In the genomic region with DNA sequence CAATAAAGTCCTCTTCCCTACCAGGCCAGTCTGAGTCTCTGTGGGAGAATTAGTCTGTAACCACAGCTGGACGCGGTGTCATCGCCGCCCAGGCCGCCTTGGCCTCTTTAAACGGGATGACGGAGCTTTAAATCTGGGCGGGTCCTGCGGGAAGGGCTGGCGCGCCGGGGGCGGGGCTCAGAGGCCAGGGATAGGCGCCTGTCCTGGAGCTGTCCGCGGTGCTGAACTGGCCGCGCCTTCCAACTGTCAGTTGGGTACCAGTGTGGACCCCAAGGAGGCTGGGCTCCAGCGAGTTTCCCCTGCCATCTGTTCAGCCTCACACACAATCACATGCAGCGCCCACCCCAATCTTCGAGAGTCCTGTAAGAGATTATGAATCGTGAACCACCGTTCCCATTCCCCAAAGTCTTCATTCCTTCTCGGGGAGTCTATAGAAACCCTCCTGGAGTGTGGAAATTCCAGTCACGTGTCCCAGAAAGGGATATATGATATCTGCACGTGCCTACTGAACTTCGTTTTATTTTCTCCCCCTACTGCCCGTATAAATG, we compare ENCODE assay signal across 8 cellular contexts. TPM values are rescaled to one million over a fixed set of nuclear protein-coding genes. Genes with fewer than 3 reads are reported as not detected.
DNase-seq lines count a peak whose midpoint lies in the region; ATAC-seq, FAIRE-seq and TF ChIP-seq lines count a peak whose summit lies in the region.

No MANE protein-coding gene starts in this region.

- FAIRE-seq in HTR-8/SVneo (lab: Jason Lieb, UNC): peak; percentile 31
- FAIRE-seq in frontal cortex (lab: Jason Lieb, UNC): no peak

- peaks cover 2% of the 10 kb centered on the region for H4K20me1 ChIP-seq in osteoblast (ENCODE audit: insufficient read depth, low read length)

- H3K36me3 Mint-ChIP-seq in CD4-positive, alpha-beta memory T cell: peaks cover 0 to 4% of the 10 kb centered on the region in 2 donors
- H3K36me3 Mint-ChIP-seq in activated naive CD4-positive, alpha-beta T cell treated with anti-CD3 and anti-CD28 coated beads for 36 hours (ENCODE audit: low read depth): no peaks in the 10 kb centered on the region

- POLR2A ChIA-PET in CD4-positive, alpha-beta memory T cell (lab: Charles Lee; ENCODE audit: partially characterized antibody): no interaction called here

- H3K79me2 ChIP-seq in osteoblast (ENCODE audit: insufficient read depth, low read length): no peaks in the 10 kb centered on the region

- peak overlapping the region in 3 of 7 donors; percentile 32 to 68 (median 66) for H3K27ac Mint-ChIP-seq in CD4-positive, alpha-beta memory T cell
- no peak overlapping the region for H3K27ac Mint-ChIP-seq in activated naive CD4-positive, alpha-beta T cell treated with anti-CD3 and anti-CD28 coated beads for 36 hours

- peaks cover 11 to 21% of the 10 kb centered on the region in 2 donors for H3K27me3 Mint-ChIP-seq in CD4-positive, alpha-beta memory T cell
- H3K27me3 Mint-ChIP-seq in activated naive CD4-positive, alpha-beta T cell treated with anti-CD3 and anti-CD28 coated beads for 36 hours (ENCODE audit: low read depth): peaks cover 23% of the 10 kb centered on the region

- no peak overlapping the region for H3K4me2 ChIP-seq in osteoblast (ENCODE audit: insufficient read depth, low read length)

- no peak overlapping the region for H3K4me3 ChIP-seq in CD4-positive, alpha-beta memory T cell (ENCODE audit: low read length in 2 of 2)
- H3K4me3 ChIP-seq in osteoblast (ENCODE audit: insufficient read depth, low read length) (no peak overlapping the region), aorta (ENCODE audit: low read length in 2 of 2) (no peak overlapping the region)

- no peak overlapping the region for H3K27ac ChIP-seq in CD4-positive, alpha-beta memory T cell (ENCODE audit: low read depth, low read length)
- no peak overlapping the region for H3K27ac ChIP-seq in osteoblast (ENCODE audit: low read depth, low read length)
- no peak overlapping the region for H3K27ac ChIP-seq in aorta (ENCODE audit: low read depth in 1 of 2, low read length in 2 of 2)

- 2 to 3% methylated on average over 28 of the region's 28 CpGs for WGBS in aorta, 2 donors

- ATAC-seq in aorta (ENCODE audit: low FRiP score) (peak; percentile 93), HG02571 (IDR thresholded peaks at IDR 0.05; ENCODE audit: unreplicated experiment) (no peak)

- intact Hi-C loops in CD4-positive, alpha-beta memory T cell (cut with micrococcal nuclease): loop anchor here (5.0 kb wide), 1 partner anchor 292 kb away; no protein-coding TSS in a partner anchor
- intact Hi-C loops in activated naive CD4-positive, alpha-beta T cell treated with anti-CD3 and anti-CD28 coated beads for 36 hours (cut with micrococcal nuclease): loop anchor here (5.0 to 10.0 kb wide), 2 partner anchors 188 to 295 kb away; no protein-coding TSS in a partner anchor
- intact Hi-C loops in aorta (cut with DNase I): loop anchor here (5.0 to 10.0 kb wide), 2 partner anchors 55 to 103 kb away; partner anchors contain the start of genes ARHGAP33 (in 1 of the 2) and LRFN3 (in 1 of the 2)

- CTCF ChIA-PET in CD4-positive, alpha-beta memory T cell (lab: Charles Lee; ENCODE audit: partially characterized antibody): interaction anchor here (1.5 to 5.7 kb wide), 3 partner anchors 14 to 187 kb away, joined by 4 to 125 read pairs (median 18); no protein-coding TSS in a partner anchor
- CTCF ChIA-PET in activated naive CD4-positive, alpha-beta T cell treated with anti-CD3 and anti-CD28 coated beads for 36 hours (lab: Charles Lee): interaction anchor here (6.8 kb wide), 1 partner anchor 53 kb away, joined by 69 read pairs; no protein-coding TSS in a partner anchor

- no peak overlapping the region for H2AFZ ChIP-seq in osteoblast (ENCODE audit: low read length)

- peaks cover 14% of the 10 kb centered on the region for H3K27me3 ChIP-seq in CD4-positive, alpha-beta memory T cell (ENCODE audit: insufficient read depth, low read length)
- H3K27me3 ChIP-seq in osteoblast (ENCODE audit: insufficient read depth, low read length): no peaks in the 10 kb centered on the region
- no peaks in the 10 kb centered on the region for H3K27me3 ChIP-seq in aorta (ENCODE audit: control insufficient read depth in 1 of 2, insufficient read depth in 2 of 2, low read length in 1 of 2)

- TF ChIP-seq CTCF in osteoblast (IDR thresholded peaks at IDR 0.05; ENCODE audit: extremely low read depth, low read depth, low read length): no peak

- no peaks in the 10 kb centered on the region for H3K36me3 ChIP-seq in CD4-positive, alpha-beta memory T cell (ENCODE audit: insufficient read depth, low read length)
- no peaks in the 10 kb centered on the region for H3K36me3 ChIP-seq in osteoblast (ENCODE audit: insufficient read depth, low read length)
- H3K36me3 ChIP-seq in aorta (ENCODE audit: control insufficient read depth in 1 of 2, insufficient read depth in 2 of 2, low read length in 1 of 2): no peaks in the 10 kb centered on the region

- H3K9me3 ChIP-seq in CD4-positive, alpha-beta memory T cell (ENCODE audit: control insufficient read depth in 1 of 2, low read length in 2 of 2): no peaks in the 10 kb centered on the region
- H3K9me3 ChIP-seq in osteoblast (ENCODE audit: low read depth, low read length) (no peaks in the 10 kb centered on the region), aorta (ENCODE audit: control insufficient read depth, low read length) (no peaks in the 10 kb centered on the region)

- peak overlapping the region in 1 of 8 donors; percentile 13 for H3K4me3 Mint-ChIP-seq in CD4-positive, alpha-beta memory T cell
- H3K4me3 Mint-ChIP-seq in activated naive CD4-positive, alpha-beta T cell treated with anti-CD3 and anti-CD28 coated beads for 36 hours: no peak overlapping the region

- H3K4me1 Mint-ChIP-seq in CD4-positive, alpha-beta memory T cell: peaks cover 7 to 19% (median 9%) of the 10 kb centered on the region in 4 donors
- H3K4me1 Mint-ChIP-seq in activated naive CD4-positive, alpha-beta T cell treated with anti-CD3 and anti-CD28 coated beads for 36 hours (ENCODE audit: low read depth): peaks cover 9% of the 10 kb centered on the region

- no peaks in the 10 kb centered on the region for H3K9me3 Mint-ChIP-seq in CD4-positive, alpha-beta memory T cell
- no peaks in the 10 kb centered on the region for H3K9me3 Mint-ChIP-seq in activated naive CD4-positive, alpha-beta T cell treated with anti-CD3 and anti-CD28 coated beads for 36 hours

- DNase-seq in CD4-positive, alpha-beta memory T cell: peak; percentile 59 to 71 (median 67)
- DNase-seq in HTR-8/SVneo (ENCODE audit: insufficient read length, low spot score): peak; percentile 88
- peak; percentile 67 for DNase-seq in SK-N-DZ (ENCODE audit: low spot score)
- peak; percentile 90 for DNase-seq in activated naive CD4-positive, alpha-beta T cell treated with anti-CD3 and anti-CD28 coated beads for 36 hours
- peak; percentile 69 to 78 for DNase-seq in frontal cortex (ENCODE audit: low spot score in 2 of 2)
- DNase-seq in osteoblast (ENCODE audit: insufficient read length, low spot score, missing footprints): peak; percentile 98
- peak; percentile 95 to 97 for DNase-seq in aorta

- H3K4me1 ChIP-seq in CD4-positive, alpha-beta memory T cell (ENCODE audit: insufficient read depth, low read length): peaks cover 13% of the 10 kb centered on the region
- H3K4me1 ChIP-seq in osteoblast (ENCODE audit: insufficient read depth, low read length): peaks cover 3% of the 10 kb centered on the region
- H3K4me1 ChIP-seq in aorta (ENCODE audit: control insufficient read depth in 1 of 2, insufficient read depth in 2 of 2, low read length in 2 of 2): no peaks in the 10 kb centered on the region

RNA-seq across cellular contexts. Expression of gene APLP1, which starts 11.5 kb away (rescaled TPM):
- not detected for total RNA-seq in CD4-positive, alpha-beta memory T cell
- polyA plus RNA-seq in CD4-positive, alpha-beta memory T cell: under 1 TPM in 1 of 2 donors, not detected in 1; 0.70 TPM
- polyA plus RNA-seq in SK-N-DZ (2014; cell fraction: cytosol; rRNA removed): 69.6 and 77.4 TPM in 2 replicates
- 66.8 and 94.7 TPM in 2 replicates for polyA plus RNA-seq in SK-N-DZ (2014; cell fraction: nucleus; rRNA removed)
- total RNA-seq in activated naive CD4-positive, alpha-beta T cell treated with anti-CD3 and anti-CD28 coated beads for 36 hours: 1 to 10 TPM in 1 of 2 experiments, under 1 TPM in 1; 0.79 to 1.2 TPM
- total RNA-seq in frontal cortex (214 TPM), osteoblast (2.1 and 3.6 TPM in 2 replicates), aorta (10 to 100 TPM; 12.9 to 13.5 TPM)
- 10 to 100 TPM in 1 of 2 donors, 1 to 10 TPM in 1; 7.6 to 23.0 TPM for polyA plus RNA-seq in aorta

RNA-seq across cellular contexts. Expression of gene NFKBID, which starts 20.5 kb away (rescaled TPM):
- total RNA-seq in CD4-positive, alpha-beta memory T cell: 10 to 100 TPM; 36.6 to 50.0 TPM
- polyA plus RNA-seq in CD4-positive, alpha-beta memory T cell: 1 to 10 TPM; 1.3 to 7.1 TPM
- 1.8 and 2.4 TPM in 2 replicates for polyA plus RNA-seq in SK-N-DZ (2014; cell fraction: cytosol; rRNA removed)
- polyA plus RNA-seq in SK-N-DZ (2014; cell fraction: nucleus; rRNA removed): 13.3 and 33.4 TPM in 2 replicates
- 10 to 100 TPM; 56.2 to 56.4 TPM for total RNA-seq in activated naive CD4-positive, alpha-beta T cell treated with anti-CD3 and anti-CD28 coated beads for 36 hours
- total RNA-seq in frontal cortex (2.4 TPM), osteoblast (4.4 and 5.8 TPM in 2 replicates), aorta (10 to 100 TPM; 18.9 to 19.4 TPM)
- 10 to 100 TPM in 1 of 2 donors, 1 to 10 TPM in 1; 2.9 to 10.4 TPM for polyA plus RNA-seq in aorta

RNA-seq across cellular contexts. Expression of gene HCST, which starts 22.5 kb away (rescaled TPM):
- total RNA-seq in CD4-positive, alpha-beta memory T cell: 10 to 100 TPM; 66.2 to 75.2 TPM
- polyA plus RNA-seq in CD4-positive, alpha-beta memory T cell: 100 to 1,000 TPM; 567 to 684 TPM
- not detected in 2 replicates for polyA plus RNA-seq in SK-N-DZ (2014; cell fraction: cytosol; rRNA removed)
- polyA plus RNA-seq in SK-N-DZ (2014; cell fraction: nucleus; rRNA removed): not detected in 2 replicates
- 10 to 100 TPM; 11.7 to 14.5 TPM for total RNA-seq in activated naive CD4-positive, alpha-beta T cell treated with anti-CD3 and anti-CD28 coated beads for 36 hours
- total RNA-seq in frontal cortex (0.41 TPM), osteoblast (0.36 and 1.5 TPM in 2 replicates), aorta (10 to 100 TPM; 18.7 TPM)
- 10 to 100 TPM in 1 of 2 donors, 1 to 10 TPM in 1; 7.3 to 20.9 TPM for polyA plus RNA-seq in aorta

RNA-seq across cellular contexts. Expression of gene KIRREL2, which starts 23.1 kb away (rescaled TPM):
- not detected for total RNA-seq in CD4-positive, alpha-beta memory T cell
- under 1 TPM in 1 of 2 donors, not detected in 1; 0.08 TPM for polyA plus RNA-seq in CD4-positive, alpha-beta memory T cell
- polyA plus RNA-seq in SK-N-DZ (2014; cell fraction: cytosol; rRNA removed): 0.35 and 0.46 TPM in 2 replicates
- 0.50 and 1.0 TPM in 2 replicates for polyA plus RNA-seq in SK-N-DZ (2014; cell fraction: nucleus; rRNA removed)
- 1 to 10 TPM; 1.0 to 1.1 TPM for total RNA-seq in activated naive CD4-positive, alpha-beta T cell treated with anti-CD3 and anti-CD28 coated beads for 36 hours
- total RNA-seq in frontal cortex (0.41 TPM), osteoblast (not detected in 2 replicates), aorta (not detected)
- under 1 TPM; 0.08 to 0.50 TPM for polyA plus RNA-seq in aorta

RNA-seq across cellular contexts. Expression of gene NPHS1, which starts 27.5 kb away (rescaled TPM):
- not detected for total RNA-seq in CD4-positive, alpha-beta memory T cell
- polyA plus RNA-seq in CD4-positive, alpha-beta memory T cell: not detected
- not detected in 2 replicates for polyA plus RNA-seq in SK-N-DZ (2014; cell fraction: cytosol; rRNA removed)
- 0.16 TPM in 1 of 2 replicates, not detected in the other for polyA plus RNA-seq in SK-N-DZ (2014; cell fraction: nucleus; rRNA removed)
- total RNA-seq in activated naive CD4-positive, alpha-beta T cell treated with anti-CD3 and anti-CD28 coated beads for 36 hours: under 1 TPM in 1 of 2 experiments, not detected in 1; 0.05 TPM
- 1.2 TPM for total RNA-seq in frontal cortex
- not detected in 2 replicates for total RNA-seq in osteoblast
- total RNA-seq in aorta: not detected
- not detected for polyA plus RNA-seq in aorta

Comparison
In these comparisons a context has a peak if more than half of its experiments do, and no peak if none do; other contexts are left out.
1. RNA of gene APLP1, which starts 11.5 kb away (total RNA-seq): 214 TPM in frontal cortex (single experiment); 12.9 to 13.5 TPM in aorta, 2.1 to 3.6 TPM in osteoblast, 0.79 to 1.2 TPM in activated naive CD4-positive, alpha-beta T cell treated with anti-CD3 and anti-CD28 coated beads for 36 hours and not detected in CD4-positive, alpha-beta memory T cell; every median in the first group is over 10 times any median in the second.
2. Peak in every context shown above with its lines, with median percentiles within 50 percentile points of each other: DNase-seq.